In the genomic region with DNA sequence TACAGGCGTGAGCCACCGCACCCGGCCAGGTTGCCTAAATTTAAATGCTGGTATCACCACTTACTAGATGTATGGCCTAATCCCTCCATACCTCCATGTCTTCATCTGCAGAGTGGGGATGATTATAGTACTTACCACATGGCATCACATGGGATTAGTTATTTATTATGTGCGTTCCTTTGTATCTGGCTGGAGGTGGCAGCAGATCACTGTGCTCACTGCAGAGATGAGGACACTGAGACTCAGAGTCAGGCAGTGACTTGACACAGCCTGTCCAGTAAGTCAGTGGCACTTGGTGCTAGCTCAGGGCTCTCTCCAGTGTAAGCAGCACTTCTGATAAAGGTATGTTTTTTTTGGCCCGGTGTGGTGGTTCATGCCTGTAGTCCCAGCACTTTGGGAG, we compare ENCODE assay signal across 1 cellular context.
TF ChIP-seq lines count a peak whose summit lies in the region.

No MANE protein-coding gene starts in this region.

TF ChIP-seq in HEK293, 187 proteins besides CTCF, POLR2A, EP300 and RAD21 (continued from another document):
- TF ChIP-seq, protein P1, sequence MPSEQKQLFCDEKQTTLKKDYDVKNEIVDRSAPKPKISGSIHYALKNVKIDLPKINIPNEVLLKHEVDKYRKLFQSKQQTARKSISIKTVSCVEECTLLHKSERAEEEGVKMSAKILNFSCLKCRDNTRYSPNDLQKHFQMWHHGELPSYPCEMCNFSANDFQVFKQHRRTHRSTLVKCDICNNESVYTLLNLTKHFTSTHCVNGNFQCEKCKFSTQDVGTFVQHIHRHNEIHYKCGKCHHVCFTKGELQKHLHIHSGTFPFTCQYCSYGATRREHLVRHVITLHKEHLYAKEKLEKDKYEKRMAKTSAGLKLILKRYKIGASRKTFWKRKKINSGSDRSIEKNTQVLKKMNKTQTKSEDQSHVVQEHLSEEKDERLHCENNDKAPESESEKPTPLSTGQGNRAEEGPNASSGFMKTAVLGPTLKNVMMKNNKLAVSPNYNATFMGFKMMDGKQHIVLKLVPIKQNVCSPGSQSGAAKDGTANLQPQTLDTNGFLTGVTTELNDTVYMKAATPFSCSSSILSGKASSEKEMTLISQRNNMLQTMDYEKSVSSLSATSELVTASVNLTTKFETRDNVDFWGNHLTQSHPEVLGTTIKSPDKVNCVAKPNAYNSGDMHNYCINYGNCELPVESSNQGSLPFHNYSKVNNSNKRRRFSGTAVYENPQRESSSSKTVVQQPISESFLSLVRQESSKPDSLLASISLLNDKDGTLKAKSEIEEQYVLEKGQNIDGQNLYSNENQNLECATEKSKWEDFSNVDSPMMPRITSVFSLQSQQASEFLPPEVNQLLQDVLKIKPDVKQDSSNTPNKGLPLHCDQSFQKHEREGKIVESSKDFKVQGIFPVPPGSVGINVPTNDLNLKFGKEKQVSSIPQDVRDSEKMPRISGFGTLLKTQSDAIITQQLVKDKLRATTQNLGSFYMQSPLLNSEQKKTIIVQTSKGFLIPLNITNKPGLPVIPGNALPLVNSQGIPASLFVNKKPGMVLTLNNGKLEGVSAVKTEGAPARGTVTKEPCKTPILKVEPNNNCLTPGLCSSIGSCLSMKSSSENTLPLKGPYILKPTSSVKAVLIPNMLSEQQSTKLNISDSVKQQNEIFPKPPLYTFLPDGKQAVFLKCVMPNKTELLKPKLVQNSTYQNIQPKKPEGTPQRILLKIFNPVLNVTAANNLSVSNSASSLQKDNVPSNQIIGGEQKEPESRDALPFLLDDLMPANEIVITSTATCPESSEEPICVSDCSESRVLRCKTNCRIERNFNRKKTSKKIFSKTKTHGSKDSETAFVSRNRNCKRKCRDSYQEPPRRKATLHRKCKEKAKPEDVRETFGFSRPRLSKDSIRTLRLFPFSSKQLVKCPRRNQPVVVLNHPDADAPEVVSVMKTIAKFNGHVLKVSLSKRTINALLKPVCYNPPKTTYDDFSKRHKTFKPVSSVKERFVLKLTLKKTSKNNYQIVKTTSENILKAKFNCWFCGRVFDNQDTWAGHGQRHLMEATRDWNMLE (tag by site-specific recombination; conservative IDR thresholded peaks at IDR 0.05; ENCODE audit: low read depth) = no peak
- no peak for TF ChIP-seq TRIM28 (IDR thresholded peaks at IDR 0.05; ENCODE audit: borderline replicate concordance, low read length)
- TF ChIP-seq, protein P2, sequence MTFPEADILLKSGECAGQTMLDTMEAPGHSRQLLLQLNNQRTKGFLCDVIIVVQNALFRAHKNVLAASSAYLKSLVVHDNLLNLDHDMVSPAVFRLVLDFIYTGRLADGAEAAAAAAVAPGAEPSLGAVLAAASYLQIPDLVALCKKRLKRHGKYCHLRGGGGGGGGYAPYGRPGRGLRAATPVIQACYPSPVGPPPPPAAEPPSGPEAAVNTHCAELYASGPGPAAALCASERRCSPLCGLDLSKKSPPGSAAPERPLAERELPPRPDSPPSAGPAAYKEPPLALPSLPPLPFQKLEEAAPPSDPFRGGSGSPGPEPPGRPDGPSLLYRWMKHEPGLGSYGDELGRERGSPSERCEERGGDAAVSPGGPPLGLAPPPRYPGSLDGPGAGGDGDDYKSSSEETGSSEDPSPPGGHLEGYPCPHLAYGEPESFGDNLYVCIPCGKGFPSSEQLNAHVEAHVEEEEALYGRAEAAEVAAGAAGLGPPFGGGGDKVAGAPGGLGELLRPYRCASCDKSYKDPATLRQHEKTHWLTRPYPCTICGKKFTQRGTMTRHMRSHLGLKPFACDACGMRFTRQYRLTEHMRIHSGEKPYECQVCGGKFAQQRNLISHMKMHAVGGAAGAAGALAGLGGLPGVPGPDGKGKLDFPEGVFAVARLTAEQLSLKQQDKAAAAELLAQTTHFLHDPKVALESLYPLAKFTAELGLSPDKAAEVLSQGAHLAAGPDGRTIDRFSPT (tag by site-specific recombination; IDR thresholded peaks at IDR 0.05) = no peak
- TF ChIP-seq GFI1B (tag by site-specific recombination; IDR thresholded peaks at IDR 0.05) = no peak
- TF ChIP-seq ZNF596 (tag by site-specific recombination; IDR thresholded peaks at IDR 0.05) = no peak
- TF ChIP-seq BCL11A (tag by site-specific recombination; IDR thresholded peaks at IDR 0.05; ENCODE audit: low read depth) = no peak
- no peak for TF ChIP-seq ZNF202 (tag by site-specific recombination; IDR thresholded peaks at IDR 0.05; ENCODE audit: borderline replicate concordance)
